Comparison of ENCODE assay signal across 33 cellular contexts in genomic region chr15:51054535-51054934, GRCh38. TPM values are rescaled to one million over a fixed set of nuclear protein-coding genes. Genes with fewer than 3 reads are reported as not detected.
"Had no signal": no experiment of that assay in that cellular context is flagged by ENCODE, and none has a peak within 500 bp of the region (broad histone marks: within the 10 kb centered on the region; RNA-seq: fewer than 3 reads in every experiment).

No MANE protein-coding gene starts in this region.

- DNase-seq: activated B cell treated with CpG ODN at 0.5 μM for 24 hours; activated CD4-positive, alpha-beta memory T cell treated with anti-CD3 and anti-CD28 coated beads, Interleukin-2, amount 10 ng/mL, durations not matched to agents 7 days and 5 days; activated CD4-positive, alpha-beta T cell treated with anti-CD3 and anti-CD28 coated beads for 48 hours; activated CD4-positive, alpha-beta T cell treated with anti-CD3 and anti-CD28 coated beads, Interleukin-2, amount 50 U/mL, for 4 hours; activated CD8-positive, alpha-beta memory T cell treated with anti-CD3 and anti-CD28 coated beads, Interleukin-2, amount 50 U/mL, for 48 hours; activated effector memory CD4-positive, alpha-beta T cell treated with Interleukin-2 at 50 U/mL for 16 hours; activated gamma-delta T cell treated with Interleukin-2 at 50 U/mL for 16 hours; activated naive CD4-positive, alpha-beta T cell treated with Interleukin-2 at 50 U/mL for 16 hours; activated naive CD8-positive, alpha-beta T cell treated with anti-CD3 and anti-CD28 coated beads for 36 hours; activated naive CD8-positive, alpha-beta T cell treated with anti-CD3 and anti-CD28 coated beads, Interleukin-2, amount 50 U/mL, for 24 hours; activated T-cell treated with anti-CD3 and anti-CD28 coated beads for 4 hours; activated T-cell treated with anti-CD3 and anti-CD28 coated beads, Interleukin-2, amount 50 U/mL, for 24 hours; adrenal gland; amygdala; aorta; body of pancreas; central memory CD4-positive, alpha-beta T cell; cerebellar nuclear complex; colonic mucosa; effector CD8-positive, alpha-beta T cell; erythroblast; foreskin keratinocyte; gastrocnemius medialis; glutamatergic neuron; heart left ventricle; hypothalamus; T1000; WERI-Rb-1 had no signal

- H3K4me3 ChIP-seq: adrenal gland, body of pancreas, cardiac muscle cell, colonic mucosa, esophagus muscularis mucosa, gastrocnemius medialis, heart left ventricle had no signal

- H3K27me3 ChIP-seq: adrenal gland, body of pancreas, cardiac muscle cell, colonic mucosa, esophagus muscularis mucosa, gastrocnemius medialis, heart left ventricle had no signal

- H3K27ac Mint-ChIP-seq: activated B cell treated with CpG ODN at 0.5 μM for 24 hours; activated CD4-positive, alpha-beta memory T cell treated with anti-CD3 and anti-CD28 coated beads, Interleukin-2, amount 10 ng/mL, durations not matched to agents 7 days and 5 days; activated naive CD4-positive, alpha-beta T cell treated with anti-CD3 and anti-CD28 coated beads, Interleukin-2, amount 50 U/mL, for 24 hours; activated naive CD8-positive, alpha-beta T cell treated with anti-CD3 and anti-CD28 coated beads for 36 hours; activated naive CD8-positive, alpha-beta T cell treated with anti-CD3 and anti-CD28 coated beads, Interleukin-2, amount 50 U/mL, for 24 hours; activated T-cell treated with anti-CD3 and anti-CD28 coated beads, Interleukin-2, amount 50 U/mL, for 24 hours; activated T-helper 17 cell treated with anti-CD3 and anti-CD28 coated beads, Interleukin-2, amount 50 U/mL, for 72 hours; T-helper 1 cell treated with Interleukin-12 subunit alpha and Interleukin-12 subunit beta and Interleukin-4 antibody, amounts not matched to agents 30 μg/mL and 1 μg/mL, for 36 hours had no signal

- H3K36me3 Mint-ChIP-seq: activated naive CD4-positive, alpha-beta T cell treated with anti-CD3 and anti-CD28 coated beads, Interleukin-2, amount 50 U/mL, for 24 hours; activated naive CD8-positive, alpha-beta T cell treated with anti-CD3 and anti-CD28 coated beads for 36 hours had no signal

- H3K9me3 Mint-ChIP-seq: activated B cell treated with CpG ODN at 0.5 μM for 24 hours; activated CD4-positive, alpha-beta memory T cell treated with anti-CD3 and anti-CD28 coated beads, Interleukin-2, amount 10 ng/mL, durations not matched to agents 7 days and 5 days; activated naive CD4-positive, alpha-beta T cell treated with anti-CD3 and anti-CD28 coated beads, Interleukin-2, amount 50 U/mL, for 24 hours; activated naive CD8-positive, alpha-beta T cell treated with anti-CD3 and anti-CD28 coated beads for 36 hours; activated naive CD8-positive, alpha-beta T cell treated with anti-CD3 and anti-CD28 coated beads, Interleukin-2, amount 50 U/mL, for 24 hours; activated T-cell treated with anti-CD3 and anti-CD28 coated beads, Interleukin-2, amount 50 U/mL, for 24 hours; activated T-helper 17 cell treated with anti-CD3 and anti-CD28 coated beads, Interleukin-2, amount 50 U/mL, for 72 hours; T-helper 1 cell treated with Interleukin-12 subunit alpha and Interleukin-12 subunit beta and Interleukin-4 antibody, amounts not matched to agents 30 μg/mL and 1 μg/mL, for 36 hours had no signal

- H3K36me3 ChIP-seq: adrenal gland, cardiac muscle cell, colonic mucosa, gastrocnemius medialis, WERI-Rb-1 had no signal

- H3K4me3 Mint-ChIP-seq: activated B cell treated with CpG ODN at 0.5 μM for 24 hours; activated CD4-positive, alpha-beta memory T cell treated with anti-CD3 and anti-CD28 coated beads, Interleukin-2, amount 10 ng/mL, durations not matched to agents 7 days and 5 days; activated naive CD4-positive, alpha-beta T cell treated with anti-CD3 and anti-CD28 coated beads, Interleukin-2, amount 50 U/mL, for 24 hours; activated naive CD8-positive, alpha-beta T cell treated with anti-CD3 and anti-CD28 coated beads for 36 hours; activated naive CD8-positive, alpha-beta T cell treated with anti-CD3 and anti-CD28 coated beads, Interleukin-2, amount 50 U/mL, for 24 hours; activated T-cell treated with anti-CD3 and anti-CD28 coated beads, Interleukin-2, amount 50 U/mL, for 24 hours; activated T-helper 17 cell treated with anti-CD3 and anti-CD28 coated beads, Interleukin-2, amount 50 U/mL, for 72 hours; T-helper 1 cell treated with Interleukin-12 subunit alpha and Interleukin-12 subunit beta and Interleukin-4 antibody, amounts not matched to agents 30 μg/mL and 1 μg/mL, for 36 hours had no signal

- H3K4me1 ChIP-seq: colonic mucosa, foreskin keratinocyte had no signal

- H3K4me1 Mint-ChIP-seq: activated B cell treated with CpG ODN at 0.5 μM for 24 hours; activated CD4-positive, alpha-beta memory T cell treated with anti-CD3 and anti-CD28 coated beads, Interleukin-2, amount 10 ng/mL, durations not matched to agents 7 days and 5 days; activated naive CD4-positive, alpha-beta T cell treated with anti-CD3 and anti-CD28 coated beads, Interleukin-2, amount 50 U/mL, for 24 hours; activated naive CD8-positive, alpha-beta T cell treated with anti-CD3 and anti-CD28 coated beads for 36 hours; activated naive CD8-positive, alpha-beta T cell treated with anti-CD3 and anti-CD28 coated beads, Interleukin-2, amount 50 U/mL, for 24 hours; activated T-helper 17 cell treated with anti-CD3 and anti-CD28 coated beads, Interleukin-2, amount 50 U/mL, for 72 hours had no signal

- H3K27ac ChIP-seq: adrenal gland, body of pancreas, cardiac muscle cell, colonic mucosa, esophagus muscularis mucosa, foreskin keratinocyte, gastrocnemius medialis, heart left ventricle, WERI-Rb-1 had no signal

- H3K9me3 ChIP-seq: adrenal gland, body of pancreas, colonic mucosa, esophagus muscularis mucosa, gastrocnemius medialis, heart left ventricle had no signal

RNA-seq across cellular contexts. Expression of gene TNFAIP8L3, which starts 40.2 kb away (rescaled TPM):
- total RNA-seq: activated B cell treated with CpG ODN at 0.5 μM for 24 hours; activated T-helper 17 cell treated with anti-CD3 and anti-CD28 coated beads, Interleukin-2, amount 50 U/mL, for 72 hours; cardiac muscle cell had no signal
